1 cellular context compared by ENCODE assay signal in the genomic region with DNA sequence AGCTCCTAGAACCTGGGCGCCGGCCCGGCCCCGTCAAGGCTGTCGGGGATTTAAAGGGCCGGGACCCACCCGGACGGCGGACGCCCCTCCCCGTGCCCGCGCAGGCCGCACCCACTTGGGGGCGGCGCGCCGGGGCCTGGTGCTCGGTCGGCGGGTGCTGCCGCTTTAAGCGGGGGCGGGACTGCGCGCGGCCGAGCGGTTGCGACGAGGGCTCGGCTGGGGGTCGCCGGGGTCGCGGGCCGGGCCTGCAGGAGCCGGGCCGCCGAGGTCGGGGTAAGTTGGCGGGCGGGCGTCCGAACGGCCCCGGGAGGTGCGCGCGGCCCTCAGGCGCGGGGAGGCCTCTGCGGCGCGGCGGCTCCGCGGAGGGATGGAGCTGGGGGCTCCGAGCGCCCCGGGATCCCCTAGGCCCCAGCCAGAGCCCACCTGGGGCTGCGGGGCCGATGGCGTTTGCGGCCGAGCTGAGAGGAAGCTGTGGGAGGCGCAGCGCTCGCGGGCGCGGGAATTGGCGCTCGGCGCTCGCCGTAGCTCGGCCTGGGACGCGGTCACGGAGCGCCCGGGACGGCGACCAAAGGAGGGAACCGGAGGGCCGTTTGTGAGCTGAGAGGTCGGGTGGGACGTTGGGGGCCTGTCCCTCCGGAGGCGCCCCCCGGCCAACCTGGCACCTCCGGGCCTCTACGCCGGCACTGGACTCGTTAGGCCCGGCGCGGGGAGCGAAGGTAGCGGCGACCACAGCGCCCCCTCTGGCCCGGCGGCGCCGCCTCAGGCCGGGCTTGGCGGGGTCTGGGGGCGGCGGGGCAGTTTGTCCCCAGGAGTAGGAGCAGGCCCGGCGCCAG.
TF ChIP-seq lines count a peak whose summit lies in the region.

TSS of gene TRRAP (plus strand) at position 168 of the 833 bp plus-strand sequence. CDS start 2,619 bp downstream, outside the sequence.

TF ChIP-seq in K562, 482 proteins besides CTCF, POLR2A, EP300 and RAD21 (continued from another document and continues in another):
- TF ChIP-seq, protein P1, sequence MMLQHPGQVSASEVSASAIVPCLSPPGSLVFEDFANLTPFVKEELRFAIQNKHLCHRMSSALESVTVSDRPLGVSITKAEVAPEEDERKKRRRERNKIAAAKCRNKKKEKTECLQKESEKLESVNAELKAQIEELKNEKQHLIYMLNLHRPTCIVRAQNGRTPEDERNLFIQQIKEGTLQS (IDR thresholded peaks at IDR 0.05), result no peak
- TF ChIP-seq, protein P1 (CRISPR knock-in tag; conservative IDR thresholded peaks at IDR 0.05), result peak; percentile 76; the same call in 1 of the 2 replicates
- TF ChIP-seq TCF3 (CRISPR knock-in tag; IDR thresholded peaks at IDR 0.05) (peak; percentile 41), GABPB1 (CRISPR knock-in tag; IDR thresholded peaks at IDR 0.05) (peak; percentile 67), SMARCA5 (IDR thresholded peaks at IDR 0.05) (peak; percentile 28; the same call in 1 of the 2 replicates), ZBTB26 (CRISPR knock-in tag; IDR thresholded peaks at IDR 0.05) (no peak), NFATC3 (IDR thresholded peaks at IDR 0.05) (no peak), PHF20 (IDR thresholded peaks at IDR 0.05; ENCODE audit: partially characterized antibody) (peak; percentile 83), SPI1 (IDR thresholded peaks at IDR 0.05; ENCODE audit: borderline replicate concordance, low read depth, low read length) (no peak), HCFC1 (IDR thresholded peaks at IDR 0.05; ENCODE audit: low read depth, low read length) (peak; percentile 66; the same call in 1 of the 2 replicates), STAT6 (CRISPR knock-in tag; IDR thresholded peaks at IDR 0.05) (peak; percentile 81; the same call in 1 of the 2 replicates), MEIS2 (IDR thresholded peaks at IDR 0.05; ENCODE audit: partially characterized antibody) (peak; percentile 7), ARNT (IDR thresholded peaks at IDR 0.05) (no peak), HDAC8 (tag; IDR thresholded peaks at IDR 0.05) (no peak), TSC22D4 (tag; IDR thresholded peaks at IDR 0.05) (no peak), ZNF384 (IDR thresholded peaks at IDR 0.05; ENCODE audit: low read depth, low read length) (no peak), SMARCB1 (IDR thresholded peaks at IDR 0.05; ENCODE audit: insufficient read length, low read depth) (no peak), EHMT2 (IDR thresholded peaks at IDR 0.05) (no peak), SRSF9 (IDR thresholded peaks at IDR 0.05; ENCODE audit: borderline replicate concordance, low read depth, low read length) (no peak)
- TF ChIP-seq, protein P2, sequence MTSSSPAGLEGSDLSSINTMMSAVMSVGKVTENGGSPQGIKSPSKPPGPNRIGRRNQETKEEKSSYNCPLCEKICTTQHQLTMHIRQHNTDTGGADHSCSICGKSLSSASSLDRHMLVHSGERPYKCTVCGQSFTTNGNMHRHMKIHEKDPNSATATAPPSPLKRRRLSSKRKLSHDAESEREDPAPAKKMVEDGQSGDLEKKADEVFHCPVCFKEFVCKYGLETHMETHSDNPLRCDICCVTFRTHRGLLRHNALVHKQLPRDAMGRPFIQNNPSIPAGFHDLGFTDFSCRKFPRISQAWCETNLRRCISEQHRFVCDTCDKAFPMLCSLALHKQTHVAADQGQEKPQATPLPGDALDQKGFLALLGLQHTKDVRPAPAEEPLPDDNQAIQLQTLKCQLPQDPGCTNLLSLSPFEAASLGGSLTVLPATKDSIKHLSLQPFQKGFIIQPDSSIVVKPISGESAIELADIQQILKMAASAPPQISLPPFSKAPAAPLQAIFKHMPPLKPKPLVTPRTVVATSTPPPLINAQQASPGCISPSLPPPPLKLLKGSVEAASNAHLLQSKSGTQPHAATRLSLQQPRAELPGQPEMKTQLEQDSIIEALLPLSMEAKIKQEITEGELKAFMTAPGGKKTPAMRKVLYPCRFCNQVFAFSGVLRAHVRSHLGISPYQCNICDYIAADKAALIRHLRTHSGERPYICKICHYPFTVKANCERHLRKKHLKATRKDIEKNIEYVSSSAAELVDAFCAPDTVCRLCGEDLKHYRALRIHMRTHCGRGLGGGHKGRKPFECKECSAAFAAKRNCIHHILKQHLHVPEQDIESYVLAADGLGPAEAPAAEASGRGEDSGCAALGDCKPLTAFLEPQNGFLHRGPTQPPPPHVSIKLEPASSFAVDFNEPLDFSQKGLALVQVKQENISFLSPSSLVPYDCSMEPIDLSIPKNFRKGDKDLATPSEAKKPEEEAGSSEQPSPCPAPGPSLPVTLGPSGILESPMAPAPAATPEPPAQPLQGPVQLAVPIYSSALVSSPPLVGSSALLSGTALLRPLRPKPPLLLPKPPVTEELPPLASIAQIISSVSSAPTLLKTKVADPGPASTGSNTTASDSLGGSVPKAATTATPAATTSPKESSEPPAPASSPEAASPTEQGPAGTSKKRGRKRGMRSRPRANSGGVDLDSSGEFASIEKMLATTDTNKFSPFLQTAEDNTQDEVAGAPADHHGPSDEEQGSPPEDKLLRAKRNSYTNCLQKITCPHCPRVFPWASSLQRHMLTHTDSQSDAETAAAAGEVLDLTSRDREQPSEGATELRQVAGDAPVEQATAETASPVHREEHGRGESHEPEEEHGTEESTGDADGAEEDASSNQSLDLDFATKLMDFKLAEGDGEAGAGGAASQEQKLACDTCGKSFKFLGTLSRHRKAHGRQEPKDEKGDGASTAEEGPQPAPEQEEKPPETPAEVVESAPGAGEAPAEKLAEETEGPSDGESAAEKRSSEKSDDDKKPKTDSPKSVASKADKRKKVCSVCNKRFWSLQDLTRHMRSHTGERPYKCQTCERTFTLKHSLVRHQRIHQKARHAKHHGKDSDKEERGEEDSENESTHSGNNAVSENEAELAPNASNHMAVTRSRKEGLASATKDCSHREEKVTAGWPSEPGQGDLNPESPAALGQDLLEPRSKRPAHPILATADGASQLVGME (CRISPR knock-in tag; IDR thresholded peaks at IDR 0.05), result no peak
- TF ChIP-seq, protein P3, sequence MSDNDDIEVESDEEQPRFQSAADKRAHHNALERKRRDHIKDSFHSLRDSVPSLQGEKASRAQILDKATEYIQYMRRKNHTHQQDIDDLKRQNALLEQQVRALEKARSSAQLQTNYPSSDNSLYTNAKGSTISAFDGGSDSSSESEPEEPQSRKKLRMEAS (CRISPR knock-in tag; IDR thresholded peaks at IDR 0.05), result no peak
- TF ChIP-seq, protein P4, sequence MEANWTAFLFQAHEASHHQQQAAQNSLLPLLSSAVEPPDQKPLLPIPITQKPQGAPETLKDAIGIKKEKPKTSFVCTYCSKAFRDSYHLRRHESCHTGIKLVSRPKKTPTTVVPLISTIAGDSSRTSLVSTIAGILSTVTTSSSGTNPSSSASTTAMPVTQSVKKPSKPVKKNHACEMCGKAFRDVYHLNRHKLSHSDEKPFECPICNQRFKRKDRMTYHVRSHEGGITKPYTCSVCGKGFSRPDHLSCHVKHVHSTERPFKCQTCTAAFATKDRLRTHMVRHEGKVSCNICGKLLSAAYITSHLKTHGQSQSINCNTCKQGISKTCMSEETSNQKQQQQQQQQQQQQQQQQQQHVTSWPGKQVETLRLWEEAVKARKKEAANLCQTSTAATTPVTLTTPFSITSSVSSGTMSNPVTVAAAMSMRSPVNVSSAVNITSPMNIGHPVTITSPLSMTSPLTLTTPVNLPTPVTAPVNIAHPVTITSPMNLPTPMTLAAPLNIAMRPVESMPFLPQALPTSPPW (CRISPR knock-in tag; IDR thresholded peaks at IDR 0.05), result peak; percentile 62; the same call in 1 of the 2 replicates
- TF ChIP-seq, protein P5, sequence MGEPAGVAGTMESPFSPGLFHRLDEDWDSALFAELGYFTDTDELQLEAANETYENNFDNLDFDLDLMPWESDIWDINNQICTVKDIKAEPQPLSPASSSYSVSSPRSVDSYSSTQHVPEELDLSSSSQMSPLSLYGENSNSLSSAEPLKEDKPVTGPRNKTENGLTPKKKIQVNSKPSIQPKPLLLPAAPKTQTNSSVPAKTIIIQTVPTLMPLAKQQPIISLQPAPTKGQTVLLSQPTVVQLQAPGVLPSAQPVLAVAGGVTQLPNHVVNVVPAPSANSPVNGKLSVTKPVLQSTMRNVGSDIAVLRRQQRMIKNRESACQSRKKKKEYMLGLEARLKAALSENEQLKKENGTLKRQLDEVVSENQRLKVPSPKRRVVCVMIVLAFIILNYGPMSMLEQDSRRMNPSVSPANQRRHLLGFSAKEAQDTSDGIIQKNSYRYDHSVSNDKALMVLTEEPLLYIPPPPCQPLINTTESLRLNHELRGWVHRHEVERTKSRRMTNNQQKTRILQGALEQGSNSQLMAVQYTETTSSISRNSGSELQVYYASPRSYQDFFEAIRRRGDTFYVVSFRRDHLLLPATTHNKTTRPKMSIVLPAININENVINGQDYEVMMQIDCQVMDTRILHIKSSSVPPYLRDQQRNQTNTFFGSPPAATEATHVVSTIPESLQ (CRISPR knock-in tag; IDR thresholded peaks at IDR 0.05), result peak; percentile 97
